ENCODE assay signal across 8 cellular contexts in the genomic region with DNA sequence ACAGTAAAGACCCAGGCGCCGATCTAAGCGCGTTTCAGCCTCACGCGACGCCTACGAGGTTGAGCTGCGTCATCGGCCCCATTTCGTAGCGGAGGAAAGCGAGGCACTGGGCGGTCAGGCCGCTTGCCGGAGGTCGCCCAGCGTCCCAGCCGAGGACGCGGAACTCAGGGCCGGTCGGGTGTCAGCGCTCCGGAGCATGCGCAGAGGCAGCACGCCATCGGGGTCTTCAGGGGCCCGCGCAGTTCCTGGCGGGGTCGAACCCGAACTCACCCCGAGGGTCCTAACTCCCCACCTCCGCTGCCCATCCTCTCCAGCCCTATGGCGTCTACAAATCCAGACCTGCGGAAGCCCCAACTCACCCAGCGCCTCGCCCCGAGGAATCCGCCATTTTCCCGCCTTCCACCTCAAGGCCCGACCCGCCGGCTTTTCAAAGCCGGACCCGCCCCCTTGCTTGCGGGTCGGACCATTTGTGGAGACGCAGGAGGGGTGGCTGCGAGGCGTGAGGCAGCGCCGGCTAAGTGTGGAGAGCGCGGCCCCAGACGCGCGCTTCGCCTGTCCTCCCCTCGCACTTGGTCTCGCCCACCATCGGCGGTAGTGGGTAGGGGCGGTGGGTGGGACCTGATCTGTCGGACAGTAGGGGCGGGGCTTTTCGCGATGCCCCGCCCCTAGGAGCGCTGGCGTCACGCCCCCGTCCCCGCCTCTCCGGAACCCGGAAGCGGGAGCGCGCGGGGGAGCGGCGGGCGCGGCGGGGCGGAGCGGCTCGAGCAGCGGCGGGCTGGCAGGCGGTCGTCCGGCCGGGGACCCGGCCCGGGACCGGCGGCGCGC. TPM values are rescaled to one million over a fixed set of nuclear protein-coding genes. Genes with fewer than 3 reads are reported as not detected.
DNase-seq lines count a peak whose midpoint lies in the region; ATAC-seq and TF ChIP-seq lines count a peak whose summit lies in the region.

TSS of gene HAUS8 (minus strand) at position 418 of the 825 bp plus-strand sequence. CDS start at position 388, 30 bp downstream.
TSS of gene MYO9B (plus strand) at position 743 of the 825 bp plus-strand sequence. CDS start 25,941 bp downstream, outside the sequence.

- peaks cover 11 to 55% of the 10 kb centered on the region in 2 donors for H3K4me1 ChIP-seq in left lung

- DNase-seq in CD1c-positive myeloid dendritic cell (ENCODE audit: extremely low spot score), result peak; percentile 100
- DNase-seq in NCI-H82 (lab: John Stamatoyannopoulos, UW), result peak; percentile 100
- DNase-seq in activated CD4-positive, alpha-beta T cell treated with anti-CD3 and anti-CD28 coated beads, Interleukin-2, amount 50 U/mL, for 4 hours, result peak; percentile 99
- DNase-seq in dermis blood vessel endothelial cell, result peak; percentile 100
- DNase-seq in left lung, result peak; percentile 99 to 100
- peak; percentile 99 for DNase-seq in stimulated activated CD4-positive, alpha-beta T cell treated with anti-CD3 and anti-CD28 coated beads, Interleukin-2, amount 100 ng/mL, for 4 hours (ENCODE audit: low read depth)

- no peaks in the 10 kb centered on the region for H3K27me3 ChIP-seq in left lung

- intact Hi-C loops in left lung (cut with DNase I), result no loop called here

- TF ChIP-seq CTCF in left lung (IDR thresholded peaks at IDR 0.05), result no peak

- peak within 1 kb of the TSS; percentile 75 to 80 for H3K4me3 ChIP-seq in left lung

- no peaks in the 10 kb centered on the region for H3K9me3 ChIP-seq in left lung

- ATAC-seq in GM19438 (IDR thresholded peaks at IDR 0.05; ENCODE audit: low read depth, unreplicated experiment) (peak; percentile 68), HG03571 (IDR thresholded peaks at IDR 0.05; ENCODE audit: unreplicated experiment) (peak; percentile 61), left lung (peak; percentile 97)

- peaks cover 0 to 12% of the 10 kb centered on the region in 2 donors for H3K36me3 ChIP-seq in left lung

- peak within 1 kb of the TSS; percentile 82 for H3K27ac ChIP-seq in left lung

RNA-seq across cellular contexts. Expression of gene HAUS8, which starts in this region (rescaled TPM):
- total RNA-seq in dermis blood vessel endothelial cell, result 4.1 and 4.6 TPM in 2 replicates
- 10 to 100 TPM in 1 of 2 donors, 1 to 10 TPM in 1; 8.4 to 11.6 TPM for total RNA-seq in left lung

RNA-seq across cellular contexts. Expression of gene MYO9B, which starts in this region (rescaled TPM):
- total RNA-seq in dermis blood vessel endothelial cell, result 53.6 and 62.1 TPM in 2 replicates
- 100 to 1,000 TPM in 1 of 2 donors, 10 to 100 TPM in 1; 89.5 to 149 TPM for total RNA-seq in left lung

Comparison
In these comparisons a context has a peak if more than half of its experiments do, and no peak if none do; other contexts are left out.
1. Peak in every context shown above with its lines: DNase-seq, ATAC-seq, H3K4me3 ChIP-seq and H3K27ac ChIP-seq.